In the genomic region with DNA sequence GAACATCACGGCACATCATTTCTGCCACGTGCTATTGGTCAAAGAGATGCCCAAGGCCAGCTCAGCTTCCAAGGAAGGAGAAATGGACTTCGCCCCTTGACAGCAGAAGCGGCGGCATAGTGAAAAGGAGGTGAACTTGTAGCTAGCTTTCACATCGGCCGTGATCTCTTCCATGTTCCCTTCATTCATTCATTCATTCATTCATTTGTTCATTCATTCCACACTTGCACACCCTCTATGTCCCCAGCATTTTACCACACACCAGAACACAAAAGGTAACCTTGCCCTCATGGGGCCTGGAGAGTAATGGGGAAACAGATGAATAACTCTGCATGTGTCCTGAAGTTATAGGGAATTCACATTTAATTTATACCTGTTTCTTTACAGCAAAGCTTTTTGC, we compare ENCODE assay signal across 25 cellular contexts. TPM values are rescaled to one million over a fixed set of nuclear protein-coding genes. Genes with fewer than 3 reads are reported as not detected.
DNase-seq lines count a peak whose midpoint lies in the region; ATAC-seq, FAIRE-seq and TF ChIP-seq lines count a peak whose summit lies in the region.
"Had no signal": no experiment of that assay in that cellular context is flagged by ENCODE, and none has a peak within 500 bp of the region (broad histone marks: within the 10 kb centered on the region; RNA-seq: fewer than 3 reads in every experiment).

No MANE protein-coding gene starts in this region.

- no peak for TF ChIP-seq RAD21 in K562 (CRISPR knock-in tag; conservative IDR thresholded peaks at IDR 0.05 in 1 of 2, IDR thresholded peaks at IDR 0.05 in 1 of 2)

- intact Hi-C loops in K562 (cut with micrococcal nuclease) (no loop called here), body of pancreas (cut with DNase I) (no loop called here)

- no peaks in the 10 kb centered on the region for H4K20me1 ChIP-seq in K562 (replicated peaks; ENCODE audit: control insufficient read depth, insufficient read depth, low read length)

- no peaks in the 10 kb centered on the region for H3K79me2 ChIP-seq in K562 (ENCODE audit: control insufficient read depth, insufficient read depth, low read length)

- H3K4me2 ChIP-seq in K562 (ENCODE audit: insufficient read depth, low read length): no peak overlapping the region
- H3K4me2 ChIP-seq: SK-N-SH had no signal

- H3K4me1 ChIP-seq in CD8-positive, alpha-beta memory T cell (ENCODE audit: insufficient read depth, low read length): peaks cover 15% of the 10 kb centered on the region
- H3K4me1 ChIP-seq in K562 (replicated peaks in 1 of 2; ENCODE audit: control insufficient read depth in 2 of 2, insufficient read depth in 2 of 2, low read length in 2 of 2) (peaks cover 2 to 10% of the 10 kb centered on the region in 2 experiments; a peak in 2 of 5 replicates), neutrophil (ENCODE audit: control insufficient read depth in 1 of 2, insufficient read depth in 1 of 2, low read depth in 1 of 2, low read length in 1 of 2) (peaks cover 33 to 54% of the 10 kb centered on the region in 2 experiments), small intestine (ENCODE audit: control insufficient read depth in 2 of 2, insufficient read depth in 1 of 2, low read depth in 1 of 2, low read length in 1 of 2) (no peaks in the 10 kb centered on the region), body of pancreas (no peaks in the 10 kb centered on the region)
- H3K4me1 ChIP-seq: pancreas, vagina had no signal

- H3K9me1 ChIP-seq in K562 (ENCODE audit: control insufficient read depth, insufficient read depth, low read length): no peaks in the 10 kb centered on the region

- no peaks in the 10 kb centered on the region for H3K9me3 Mint-ChIP-seq in activated T-cell treated with anti-CD3 and anti-CD28 coated beads, Interleukin-2, amount 50 U/mL, for 24 hours
- no peaks in the 10 kb centered on the region for H3K9me3 Mint-ChIP-seq in CD8-positive, alpha-beta memory T cell
- H3K9me3 Mint-ChIP-seq: activated naive CD4-positive, alpha-beta T cell treated with anti-CD3 and anti-CD28 coated beads, Interleukin-2, amount 50 U/mL, for 24 hours; stimulated activated memory B cell treated with anti-CD40 and anti-IgM and Interleukin-4, amounts not matched to agents 10 μg/mL and 1 μg/mL and 100 μg/mL, for 72 hours had no signal

- H3K27ac Mint-ChIP-seq in activated T-cell treated with anti-CD3 and anti-CD28 coated beads, Interleukin-2, amount 50 U/mL, for 24 hours: peak overlapping the region; percentile 98
- H3K27ac Mint-ChIP-seq in CD8-positive, alpha-beta memory T cell: peak overlapping the region in 7 of 8 donors; percentile 40 to 100 (median 98)
- H3K27ac Mint-ChIP-seq: WTC11 had no signal

- TF ChIP-seq CTCF in K562 (IDR thresholded peaks at IDR 0.05 in 2 of 3, conservative IDR thresholded peaks at IDR 0.05 in 1 of 3; ENCODE audit: insufficient read depth in 2 of 3, low read depth in 1 of 3, low read length in 3 of 3): no peak
- no peak for TF ChIP-seq CTCF in neutrophil (IDR thresholded peaks at IDR 0.05)
- no peak for TF ChIP-seq CTCF in body of pancreas (IDR thresholded peaks at IDR 0.05)

- TF ChIP-seq POLR2A in K562 (conservative IDR thresholded peaks at IDR 0.05) (no peak), body of pancreas (IDR thresholded peaks at IDR 0.05) (no peak)

- in situ Hi-C loops in K562 (cut with MboI): no loop called here

- no peak for ATAC-seq in K562
- ATAC-seq in body of pancreas: no peak
- no peak for ATAC-seq in GM18868 (IDR thresholded peaks at IDR 0.05; ENCODE audit: unreplicated experiment)
- ATAC-seq: foreskin keratinocyte; pancreas; stimulated activated memory B cell treated with anti-CD40 and anti-IgM and Interleukin-4, amounts not matched to agents 10 μg/mL and 1 μg/mL and 100 μg/mL, for 72 hours; WTC11 had no signal

- H3K36me3 Mint-ChIP-seq in activated T-cell treated with anti-CD3 and anti-CD28 coated beads, Interleukin-2, amount 50 U/mL, for 24 hours (ENCODE audit: low read depth): peaks cover 2% of the 10 kb centered on the region
- peaks cover 5 to 30% (median 5%) of the 10 kb centered on the region in 3 donors for H3K36me3 Mint-ChIP-seq in CD8-positive, alpha-beta memory T cell
- H3K36me3 Mint-ChIP-seq: WTC11 had no signal

- 74% methylated on average over 6 of the region's 7 CpGs for WGBS in K562 (ENCODE audit: insufficient coverage, low coverage, missing lambda C conversion rate)
- WGBS in small intestine, 3 donors: 44 to 70% (median 54%) methylated on average over 7 of the region's 7 CpGs
- WGBS in body of pancreas, 2 donors: 75 to 78% methylated on average over 7 of the region's 7 CpGs

- FAIRE-seq in K562 (lab: Jason Lieb, UNC) (no peak), small intestine (lab: Jason Lieb, UNC) (no peak)
- FAIRE-seq: pancreas had no signal

- H3K4me1 Mint-ChIP-seq in activated T-cell treated with anti-CD3 and anti-CD28 coated beads, Interleukin-2, amount 50 U/mL, for 24 hours (ENCODE audit: low read depth): peaks cover 62% of the 10 kb centered on the region
- H3K4me1 Mint-ChIP-seq in CD8-positive, alpha-beta memory T cell: peaks cover 47 to 51% (median 50%) of the 10 kb centered on the region in 3 donors

- H3K27ac ChIP-seq in CD8-positive, alpha-beta memory T cell (ENCODE audit: low read depth, low read length): no peak overlapping the region
- no peak overlapping the region for H3K27ac ChIP-seq in K562 (ENCODE audit: extremely low read depth, low read depth, low read length)
- peak overlapping the region; percentile 99 for H3K27ac ChIP-seq in neutrophil
- H3K27ac ChIP-seq in small intestine (ENCODE audit: low read depth in 1 of 2, low read length in 1 of 2): no peak overlapping the region
- no peak overlapping the region for H3K27ac ChIP-seq in body of pancreas
- H3K27ac ChIP-seq: foreskin keratinocyte, vagina had no signal

- H3K36me3 ChIP-seq in CD8-positive, alpha-beta memory T cell (ENCODE audit: insufficient read depth, low read length): no peaks in the 10 kb centered on the region
- H3K36me3 ChIP-seq in K562 (ENCODE audit: control insufficient read depth, insufficient read depth, low read length): no peaks in the 10 kb centered on the region
- peaks cover 8% of the 10 kb centered on the region for H3K36me3 ChIP-seq in neutrophil
- H3K36me3 ChIP-seq in small intestine (ENCODE audit: control insufficient read depth in 2 of 2, insufficient read depth in 2 of 2, low read length in 2 of 2): no peaks in the 10 kb centered on the region
- no peaks in the 10 kb centered on the region for H3K36me3 ChIP-seq in body of pancreas (replicated peaks in 1 of 2; ENCODE audit: insufficient read depth in 1 of 2, low read depth in 2 of 2)
- H3K36me3 ChIP-seq: pancreas, thoracic aorta, vagina had no signal

- no peaks in the 10 kb centered on the region for H3K27me3 Mint-ChIP-seq in activated T-cell treated with anti-CD3 and anti-CD28 coated beads, Interleukin-2, amount 50 U/mL, for 24 hours
- peaks cover 0 to 1% of the 10 kb centered on the region in 2 donors for H3K27me3 Mint-ChIP-seq in CD8-positive, alpha-beta memory T cell
- H3K27me3 Mint-ChIP-seq: activated naive CD4-positive, alpha-beta T cell treated with anti-CD3 and anti-CD28 coated beads, Interleukin-2, amount 50 U/mL, for 24 hours; stimulated activated memory B cell treated with anti-CD40 and anti-IgM and Interleukin-4, amounts not matched to agents 10 μg/mL and 1 μg/mL and 100 μg/mL, for 72 hours had no signal

- POLR2A ChIA-PET in CD8-positive, alpha-beta memory T cell (lab: Charles Lee): interaction anchor here (1.1 to 1.8 kb wide), 2 partner anchors 20 to 29 kb away, joined by 6 to 7 read pairs; no protein-coding TSS in a partner anchor
- POLR2A ChIA-PET in K562 (lab: Yijun Ruan, JAX): interaction anchor here (0.6 to 1.2 kb wide), 2 partner anchors 10 to 29 kb away, joined by 3 read pairs; no protein-coding TSS in a partner anchor

- H2AFZ ChIP-seq in K562 (ENCODE audit: low read depth, low read length): no peak overlapping the region

- H3K27me3 ChIP-seq in CD8-positive, alpha-beta memory T cell (ENCODE audit: insufficient read depth, low read length, poor library complexity, severe bottlenecking): no peaks in the 10 kb centered on the region
- H3K27me3 ChIP-seq in K562 (ENCODE audit: control insufficient read depth in 2 of 2, insufficient read depth in 2 of 2, low read length in 2 of 2) (peaks cover 0 to 5% of the 10 kb centered on the region in 2 experiments; a peak in 3 of 5 replicates), neutrophil (no peaks in the 10 kb centered on the region), small intestine (ENCODE audit: control insufficient read depth in 2 of 2, insufficient read depth in 2 of 2, low read length in 2 of 2) (no peaks in the 10 kb centered on the region), body of pancreas (peaks cover 0 to 10% of the 10 kb centered on the region in 2 donors)
- H3K27me3 ChIP-seq: foreskin keratinocyte, vagina had no signal

- H3K4me3 ChIP-seq in CD8-positive, alpha-beta memory T cell (ENCODE audit: low read length): no peak overlapping the region
- H3K4me3 ChIP-seq in K562 (no peak overlapping the region), neutrophil (ENCODE audit: low read depth in 1 of 2, low read length in 1 of 2) (no peak overlapping the region), small intestine (ENCODE audit: low read depth in 1 of 2, low read length in 2 of 2) (no peak overlapping the region), body of pancreas (no peak overlapping the region)
- H3K4me3 ChIP-seq: pancreas, thoracic aorta, vagina had no signal

- no peak for TF ChIP-seq EP300 in K562 (IDR thresholded peaks at IDR 0.05; ENCODE audit: low read length)

- no TSS peak for BruUV-seq in K562 (replicated peaks; lab: Mats Ljungman, UMichigan)

- H3K9ac ChIP-seq in K562 (ENCODE audit: insufficient read depth in 1 of 2, low read depth in 2 of 2, low read length in 2 of 2): no peak overlapping the region
- H3K9ac ChIP-seq: SK-N-SH had no signal

- no peak for DNase-seq in activated T-cell treated with anti-CD3 and anti-CD28 coated beads, Interleukin-2, amount 50 U/mL, for 24 hours
- DNase-seq in activated T-cell treated with anti-CD3 and anti-CD28 coated beads for 4 hours (no peak), K562 (ENCODE audit: extremely low read depth in 1 of 4, low spot score in 3 of 4) (no peak), small intestine (no peak), body of pancreas (no peak)
- DNase-seq in CD8-positive, alpha-beta memory T cell: no peak
- DNase-seq: C1 segment of cervical spinal cord; cerebellar nuclear complex; NCI-H1436; NCI-H446; NCI-H82; OCI-M1; pancreas; SK-N-SH; stimulated activated CD4-positive, alpha-beta T cell treated with anti-CD3 and anti-CD28 coated beads, Interleukin-2, amount 100 ng/mL, for 48 hours had no signal

- H3K4me3 Mint-ChIP-seq in activated T-cell treated with anti-CD3 and anti-CD28 coated beads, Interleukin-2, amount 50 U/mL, for 24 hours: no peak overlapping the region
- peak overlapping the region in 6 of 7 donors; percentile 89 to 97 (median 94) for H3K4me3 Mint-ChIP-seq in CD8-positive, alpha-beta memory T cell
- H3K4me3 Mint-ChIP-seq: WTC11 had no signal

- no peaks in the 10 kb centered on the region for H3K9me3 ChIP-seq in CD8-positive, alpha-beta memory T cell (ENCODE audit: low read length)
- H3K9me3 ChIP-seq in K562 (replicated peaks; ENCODE audit: control insufficient read depth, insufficient read depth, low read depth, low read length) (no peaks in the 10 kb centered on the region), neutrophil (no peaks in the 10 kb centered on the region), small intestine (ENCODE audit: control insufficient read depth, low read depth) (no peaks in the 10 kb centered on the region), body of pancreas (no peaks in the 10 kb centered on the region)
- H3K9me3 ChIP-seq: pancreas, SK-N-SH, thoracic aorta, vagina had no signal

- CTCF ChIA-PET in CD8-positive, alpha-beta memory T cell (lab: Charles Lee): interaction anchor here (1.3 to 2.4 kb wide), 2 partner anchors 13 to 311 kb away, joined by 3 to 10 read pairs; no protein-coding TSS in a partner anchor
- CTCF ChIA-PET in K562 (lab: Yijun Ruan, JAX; ENCODE audit: low intra/inter-chr PET ratio): interaction anchor here (0.6 kb wide), 1 partner anchor 51 kb away, joined by 3 read pairs; no protein-coding TSS in a partner anchor

RNA-seq across cellular contexts. Expression of gene CYTH4, which starts 1.1 kb away (rescaled TPM):
- total RNA-seq in CD8-positive, alpha-beta memory T cell: 10 to 100 TPM; 23.1 to 24.7 TPM
- 80.2 TPM for polyA plus RNA-seq in CD8-positive, alpha-beta memory T cell
- 1.6 and 4.0 TPM in 2 replicates for total RNA-seq in K562 (2011; cell fraction: chromatin; rRNA removed; ENCODE audit: low replicate concordance)
- 0.39 and 1.7 TPM in 2 replicates for total RNA-seq in K562 (2011; cell fraction: nucleolus; rRNA removed)
- total RNA-seq in K562 (2011; cell fraction: nucleoplasm; rRNA removed): 1.1 and 1.5 TPM in 2 replicates
- 0.33 and 0.68 TPM in 2 replicates for total RNA-seq in K562 (2014; rRNA removed)
- 0.10 and 0.18 TPM in 2 replicates for total RNA-seq in K562 (2014; rRNA removed; fragmentation: Illumina TruSeq; extraction: Trizol)
- 0.54 and 0.60 TPM in 2 replicates for total RNA-seq in K562 (2015; rRNA removed; fragmentation: Illumina TruSeq; extraction: Trizol)
- 0.58 and 0.75 TPM in 2 replicates for total RNA-seq in K562 (2021)
- 2.0 and 2.5 TPM in 2 replicates for polyA plus RNA-seq in K562 (2011; rRNA removed)
- polyA plus RNA-seq in K562 (2011; cell fraction: cytosol; rRNA removed): 1.4 and 2.9 TPM in 2 replicates
- polyA plus RNA-seq in K562 (2011; cell fraction: nucleus; rRNA removed): 6.2 and 14.7 TPM in 2 replicates
- 1.3 and 1.6 TPM in 2 replicates for polyA plus RNA-seq in K562 (2012)
- polyA plus RNA-seq in K562 (2014; fragmentation: Illumina TruSeq; extraction: Trizol): 0.28 and 0.33 TPM in 2 replicates
- polyA plus RNA-seq in K562 (2014; fragmentation: Nextera tagmentation; extraction: Ambion mirVana): under 1 TPM in 1 of 2 experiments, not detected in 1; 0.03 TPM
- polyA plus RNA-seq in K562 (2014; rRNA removed): 0.73 and 1.1 TPM in 2 replicates
- polyA minus RNA-seq in K562 (2011; rRNA and poly(A)+ RNA removed): 1.7 and 1.8 TPM in 2 replicates
- polyA minus RNA-seq in K562 (2011; cell fraction: cytosol; rRNA and poly(A)+ RNA removed): 1.6 TPM in 1 of 2 replicates, not detected in the other
- 1.6 and 2.6 TPM in 2 replicates for polyA minus RNA-seq in K562 (2011; cell fraction: nucleus; rRNA and poly(A)+ RNA removed)
- 1 to 10 TPM; 1.1 to 5.4 (median 3.3) TPM for polyA plus RNA-seq in small intestine
- total RNA-seq in body of pancreas: 1 to 10 TPM; 2.3 to 7.9 TPM
- total RNA-seq: MCF 10A, myocyte had no signal

RNA-seq across cellular contexts. Expression of gene RAC2, which starts 37.1 kb away (rescaled TPM):
- total RNA-seq in CD8-positive, alpha-beta memory T cell: 100 to 1,000 TPM; 433 to 452 TPM
- polyA plus RNA-seq in CD8-positive, alpha-beta memory T cell: 1,206 TPM
- 47.8 and 143 TPM in 2 replicates for total RNA-seq in K562 (2011; cell fraction: chromatin; rRNA removed; ENCODE audit: low replicate concordance)
- 99.9 and 118 TPM in 2 replicates for total RNA-seq in K562 (2011; cell fraction: nucleolus; rRNA removed)
- 74.1 and 109 TPM in 2 replicates for total RNA-seq in K562 (2011; cell fraction: nucleoplasm; rRNA removed)
- total RNA-seq in K562 (2014; rRNA removed): 40.4 and 59.3 TPM in 2 replicates
- 18.6 and 22.7 TPM in 2 replicates for total RNA-seq in K562 (2014; rRNA removed; fragmentation: Illumina TruSeq; extraction: Trizol)
- 45.1 and 50.1 TPM in 2 replicates for total RNA-seq in K562 (2015; rRNA removed; fragmentation: Illumina TruSeq; extraction: Trizol)
- total RNA-seq in K562 (2021): 82.8 and 95.3 TPM in 2 replicates
- 43.3 and 102 TPM in 2 replicates for polyA plus RNA-seq in K562 (2011; rRNA removed)
- 74.7 and 120 TPM in 2 replicates for polyA plus RNA-seq in K562 (2011; cell fraction: cytosol; rRNA removed)
- polyA plus RNA-seq in K562 (2011; cell fraction: nucleus; rRNA removed): 95.0 and 171 TPM in 2 replicates
- polyA plus RNA-seq in K562 (2012): 151 and 373 TPM in 2 replicates
- polyA plus RNA-seq in K562 (2014; fragmentation: Illumina TruSeq; extraction: Trizol): 103 and 132 TPM in 2 replicates
- 10 to 100 TPM; 25.4 to 26.8 TPM for polyA plus RNA-seq in K562 (2014; fragmentation: Nextera tagmentation; extraction: Ambion mirVana)
- 49.1 and 51.0 TPM in 2 replicates for polyA plus RNA-seq in K562 (2014; rRNA removed)
- polyA minus RNA-seq in K562 (2011; rRNA and poly(A)+ RNA removed): 25.1 and 30.5 TPM in 2 replicates
- 62.2 and 68.9 TPM in 2 replicates for polyA minus RNA-seq in K562 (2011; cell fraction: cytosol; rRNA and poly(A)+ RNA removed)
- 69.4 and 73.9 TPM in 2 replicates for polyA minus RNA-seq in K562 (2011; cell fraction: nucleus; rRNA and poly(A)+ RNA removed)
- 10 to 100 TPM; 12.1 to 41.1 (median 29.3) TPM for polyA plus RNA-seq in small intestine
- 1 to 10 TPM; 4.3 to 4.9 TPM for total RNA-seq in body of pancreas
- total RNA-seq: myocyte had no signal
